Comparison of ENCODE assay signal across 20 cellular contexts in genomic region chr14:100145682-100146464, GRCh38. TPM values are rescaled to one million over a fixed set of nuclear protein-coding genes. Genes with fewer than 3 reads are reported as not detected.
A peak's percentile ranks its signal among the peaks of the same experiment; 100 is the strongest.
DNase-seq lines count a peak whose midpoint lies in the region; ATAC-seq and TF ChIP-seq lines count a peak whose summit lies in the region.
"Had no signal": no experiment of that assay in that cellular context is flagged by ENCODE, and none has a peak within 500 bp of the region (broad histone marks: within the 10 kb centered on the region; RNA-seq: fewer than 3 reads in every experiment).

No MANE protein-coding gene starts in this region.

- no peak for TF ChIP-seq CTCF in GM10266 (IDR thresholded peaks at IDR 0.05; ENCODE audit: control insufficient read depth, insufficient read depth, low read depth, missing control alignments)

- peaks cover 13% of the 10 kb centered on the region for H3K36me3 Mint-ChIP-seq in activated CD8-positive, alpha-beta memory T cell treated with anti-CD3 and anti-CD28 coated beads, Interleukin-2, amount 10 ng/mL, durations not matched to agents 7 days and 5 days
- H3K36me3 Mint-ChIP-seq in T-helper 2 cell treated with Interferon-gamma antibody and Interleukin-4, amounts not matched to agents 5 μg/mL and 100 μg/mL, for 36 hours (ENCODE audit: low read depth): peaks cover 19% of the 10 kb centered on the region
- H3K36me3 Mint-ChIP-seq in immature natural killer cell: peaks cover 0 to 7% (median 3%) of the 10 kb centered on the region in 3 donors
- peaks cover 14 to 27% of the 10 kb centered on the region in 2 donors for H3K36me3 Mint-ChIP-seq in stimulated activated naive B cell treated with anti-CD40 and anti-IgM and Interleukin-4, amounts not matched to agents 10 μg/mL and 1 μg/mL and 100 μg/mL, for 72 hours

- DNase-seq in activated CD8-positive, alpha-beta memory T cell treated with anti-CD3 and anti-CD28 coated beads, Interleukin-2, amount 10 ng/mL, durations not matched to agents 7 days and 5 days: no peak
- DNase-seq in activated CD8-positive, alpha-beta memory T cell treated with anti-CD3 and anti-CD28 coated beads, Interleukin-2, amount 50 U/mL, for 4 hours: no peak
- DNase-seq in T-helper 2 cell treated with Interferon-gamma antibody and Interleukin-4, amounts not matched to agents 5 μg/mL and 100 μg/mL, for 36 hours (ENCODE audit: low spot score): no peak
- DNase-seq in immature natural killer cell: no peak
- no peak for DNase-seq in stimulated activated naive B cell treated with anti-CD40 and anti-IgM and Interleukin-4, amounts not matched to agents 10 μg/mL and 1 μg/mL and 100 μg/mL, for 72 hours
- no peak for DNase-seq in GM10266 (ENCODE audit: extremely low spot score)
- DNase-seq in GM03348 (ENCODE audit: low spot score): no peak
- DNase-seq in anterior cingulate cortex (lab: John Stamatoyannopoulos, UW): no peak
- DNase-seq: 8988T; cortex of kidney; foreskin keratinocyte; NCI-H1417 treated with DMSO at 0.1 percent for 48 hours; SHP77; sigmoid colon; stimulated activated CD4-positive, alpha-beta T cell treated with anti-CD3 and anti-CD28 coated beads, Interleukin-1b, Interleukin-23, amount 100 ng/mL, for 48 hours; substantia nigra had no signal

- H3K27ac Mint-ChIP-seq in activated CD8-positive, alpha-beta memory T cell treated with anti-CD3 and anti-CD28 coated beads, Interleukin-2, amount 10 ng/mL, durations not matched to agents 7 days and 5 days: peak overlapping the region; percentile 76
- H3K27ac Mint-ChIP-seq in T-helper 2 cell treated with Interferon-gamma antibody and Interleukin-4, amounts not matched to agents 5 μg/mL and 100 μg/mL, for 36 hours: peak overlapping the region; percentile 45
- peak overlapping the region in 4 of 6 donors; percentile 50 to 62 (median 53) for H3K27ac Mint-ChIP-seq in immature natural killer cell
- peak overlapping the region; percentile 68 for H3K27ac Mint-ChIP-seq in stimulated activated naive B cell treated with anti-CD40 and anti-IgM and Interleukin-4, amounts not matched to agents 10 μg/mL and 1 μg/mL and 100 μg/mL, for 72 hours
- H3K27ac Mint-ChIP-seq: activated T-helper 2 cell treated with anti-CD3 and anti-CD28 coated beads, Interferon-gamma antibody, Interleukin-2, Interleukin-4, amounts not matched to agents 10 μg/mL and 5 μg/mL and 100 μg/mL, durations not matched to agents 14 hours and 24 hours and 36 hours had no signal

- H3K27me3 Mint-ChIP-seq in activated CD8-positive, alpha-beta memory T cell treated with anti-CD3 and anti-CD28 coated beads, Interleukin-2, amount 10 ng/mL, durations not matched to agents 7 days and 5 days: no peaks in the 10 kb centered on the region
- no peaks in the 10 kb centered on the region for H3K27me3 Mint-ChIP-seq in T-helper 2 cell treated with Interferon-gamma antibody and Interleukin-4, amounts not matched to agents 5 μg/mL and 100 μg/mL, for 36 hours (ENCODE audit: low read depth)
- peaks cover 7 to 33% (median 30%) of the 10 kb centered on the region in 3 donors for H3K27me3 Mint-ChIP-seq in immature natural killer cell (ENCODE audit: low read depth in 3 of 3)
- no peaks in the 10 kb centered on the region for H3K27me3 Mint-ChIP-seq in stimulated activated naive B cell treated with anti-CD40 and anti-IgM and Interleukin-4, amounts not matched to agents 10 μg/mL and 1 μg/mL and 100 μg/mL, for 72 hours

- H3K9me3 Mint-ChIP-seq in activated CD8-positive, alpha-beta memory T cell treated with anti-CD3 and anti-CD28 coated beads, Interleukin-2, amount 10 ng/mL, durations not matched to agents 7 days and 5 days (ENCODE audit: low read depth): no peaks in the 10 kb centered on the region
- H3K9me3 Mint-ChIP-seq in T-helper 2 cell treated with Interferon-gamma antibody and Interleukin-4, amounts not matched to agents 5 μg/mL and 100 μg/mL, for 36 hours: no peaks in the 10 kb centered on the region
- H3K9me3 Mint-ChIP-seq in immature natural killer cell: no peaks in the 10 kb centered on the region
- H3K9me3 Mint-ChIP-seq in stimulated activated naive B cell treated with anti-CD40 and anti-IgM and Interleukin-4, amounts not matched to agents 10 μg/mL and 1 μg/mL and 100 μg/mL, for 72 hours: no peaks in the 10 kb centered on the region
- H3K9me3 Mint-ChIP-seq: activated T-helper 2 cell treated with anti-CD3 and anti-CD28 coated beads, Interferon-gamma antibody, Interleukin-2, Interleukin-4, amounts not matched to agents 10 μg/mL and 5 μg/mL and 100 μg/mL, durations not matched to agents 14 hours and 24 hours and 36 hours had no signal

- no peak overlapping the region for H3K4me3 Mint-ChIP-seq in activated CD8-positive, alpha-beta memory T cell treated with anti-CD3 and anti-CD28 coated beads, Interleukin-2, amount 10 ng/mL, durations not matched to agents 7 days and 5 days
- H3K4me3 Mint-ChIP-seq in T-helper 2 cell treated with Interferon-gamma antibody and Interleukin-4, amounts not matched to agents 5 μg/mL and 100 μg/mL, for 36 hours: no peak overlapping the region
- H3K4me3 Mint-ChIP-seq in immature natural killer cell: no peak overlapping the region
- H3K4me3 Mint-ChIP-seq in stimulated activated naive B cell treated with anti-CD40 and anti-IgM and Interleukin-4, amounts not matched to agents 10 μg/mL and 1 μg/mL and 100 μg/mL, for 72 hours: no peak overlapping the region

- no peak for ATAC-seq in activated CD8-positive, alpha-beta memory T cell treated with anti-CD3 and anti-CD28 coated beads, Interleukin-2, amount 10 ng/mL, durations not matched to agents 7 days and 5 days
- ATAC-seq in stimulated activated naive B cell treated with anti-CD40 and anti-IgM and Interleukin-4, amounts not matched to agents 10 μg/mL and 1 μg/mL and 100 μg/mL, for 72 hours (replicated peaks): no peak
- ATAC-seq: foreskin keratinocyte had no signal

- CTCF ChIA-PET in activated CD8-positive, alpha-beta memory T cell treated with anti-CD3 and anti-CD28 coated beads, Interleukin-2, amount 10 ng/mL, durations not matched to agents 7 days and 5 days (lab: Charles Lee): interaction anchor here (0.9 to 3.8 kb wide), 5 partner anchors 10 to 47 kb away, joined by 3 to 16 read pairs (median 5); partner anchors contain the start of gene DEGS2

- H3K4me1 Mint-ChIP-seq in activated CD8-positive, alpha-beta memory T cell treated with anti-CD3 and anti-CD28 coated beads, Interleukin-2, amount 10 ng/mL, durations not matched to agents 7 days and 5 days: peaks cover 26% of the 10 kb centered on the region
- H3K4me1 Mint-ChIP-seq in T-helper 2 cell treated with Interferon-gamma antibody and Interleukin-4, amounts not matched to agents 5 μg/mL and 100 μg/mL, for 36 hours (ENCODE audit: low read depth): peaks cover 4% of the 10 kb centered on the region
- peaks cover 22 to 23% of the 10 kb centered on the region in 2 donors for H3K4me1 Mint-ChIP-seq in immature natural killer cell
- H3K4me1 Mint-ChIP-seq in stimulated activated naive B cell treated with anti-CD40 and anti-IgM and Interleukin-4, amounts not matched to agents 10 μg/mL and 1 μg/mL and 100 μg/mL, for 72 hours: peaks cover 23 to 35% of the 10 kb centered on the region in 2 donors

RNA-seq across cellular contexts. Expression of gene DEGS2, which starts 13.6 kb away (rescaled TPM):
- not detected for total RNA-seq in activated CD8-positive, alpha-beta memory T cell treated with anti-CD3 and anti-CD28 coated beads, Interleukin-2, amount 10 ng/mL, durations not matched to agents 7 days and 5 days
- polyA plus RNA-seq in immature natural killer cell: 10 to 100 TPM in 2 of 3 donors, 1 to 10 TPM in 1; 7.8 to 21.7 (median 12.1) TPM
- total RNA-seq: endothelial cell of umbilical vein, HT1080 had no signal
- polyA plus RNA-seq: BJ had no signal
